In genomic region chr16:715448-716249, GRCh38 we compare ENCODE assay signal across 8 cellular contexts. TPM values are rescaled to one million over a fixed set of nuclear protein-coding genes. Genes with fewer than 3 reads are reported as not detected.
DNase-seq lines count a peak whose midpoint lies in the region; ATAC-seq and TF ChIP-seq lines count a peak whose summit lies in the region.

No MANE protein-coding gene starts in this region.

- ATAC-seq in HG03460 (IDR thresholded peaks at IDR 0.05; ENCODE audit: unreplicated experiment) (peak; percentile 9), left lobe of liver (peak; percentile 39), thoracic aorta (ENCODE audit: insufficient number of reproducible peaks, low FRiP score, low read depth) (no peak)

- H3K36me3 ChIP-seq in thoracic aorta = no peaks in the 10 kb centered on the region

- peak; percentile 72 for DNase-seq in activated T-cell treated with anti-CD3 and anti-CD28 coated beads, Interleukin-2, amount 50 U/mL, for 24 hours
- no peak for DNase-seq in activated T-cell treated with anti-CD3 and anti-CD28 coated beads, Interleukin-2, amount 50 U/mL, for 1 hour
- no peak for DNase-seq in left lobe of liver (ENCODE audit: low spot score)
- no peak for DNase-seq in thoracic aorta (ENCODE audit: low spot score)
- no peak for DNase-seq in occipital lobe (lab: John Stamatoyannopoulos, UW)
- DNase-seq in AG08395 (ENCODE audit: low spot score) = no peak

- peak overlapping the region; percentile 94 for H3K27ac ChIP-seq in angular gyrus (ENCODE audit: low read depth, low read length)
- no peak overlapping the region for H3K27ac ChIP-seq in thoracic aorta

- H3K4me1 Mint-ChIP-seq in activated T-cell treated with anti-CD3 and anti-CD28 coated beads, Interleukin-2, amount 50 U/mL, for 24 hours (ENCODE audit: low read depth) = peaks cover 24% of the 10 kb centered on the region

- no peak overlapping the region for H3K27ac Mint-ChIP-seq in activated T-cell treated with anti-CD3 and anti-CD28 coated beads, Interleukin-2, amount 50 U/mL, for 24 hours

- H3K4me1 ChIP-seq in thoracic aorta (ENCODE audit: control insufficient read depth in 1 of 2, low read depth in 2 of 2) = peaks cover 15 to 32% of the 10 kb centered on the region in 2 donors

- TF ChIP-seq CTCF in thoracic aorta (IDR thresholded peaks at IDR 0.05) = no peak

- peaks cover 24% of the 10 kb centered on the region for H3K27me3 Mint-ChIP-seq in activated T-cell treated with anti-CD3 and anti-CD28 coated beads, Interleukin-2, amount 50 U/mL, for 24 hours

- H3K36me3 Mint-ChIP-seq in activated T-cell treated with anti-CD3 and anti-CD28 coated beads, Interleukin-2, amount 50 U/mL, for 24 hours (ENCODE audit: low read depth) = peaks cover 2% of the 10 kb centered on the region

- H3K4me3 Mint-ChIP-seq in activated T-cell treated with anti-CD3 and anti-CD28 coated beads, Interleukin-2, amount 50 U/mL, for 24 hours = peak overlapping the region; percentile 73

- no peaks in the 10 kb centered on the region for H3K27me3 ChIP-seq in thoracic aorta (replicated peaks; ENCODE audit: insufficient read depth)

- peak overlapping the region; percentile 81 for H3K4me3 ChIP-seq in thoracic aorta

- no peaks in the 10 kb centered on the region for H3K9me3 ChIP-seq in thoracic aorta

- H3K9me3 Mint-ChIP-seq in activated T-cell treated with anti-CD3 and anti-CD28 coated beads, Interleukin-2, amount 50 U/mL, for 24 hours = no peaks in the 10 kb centered on the region

RNA-seq across cellular contexts. Expression of gene METRN, which starts 0.7 kb away (rescaled TPM):
- total RNA-seq in left lobe of liver (60.0 TPM), thoracic aorta (10 to 100 TPM; 28.9 to 58.9 TPM), occipital lobe (16.7 TPM)

RNA-seq across cellular contexts. Expression of gene ANTKMT, which starts 5.3 kb away (rescaled TPM):
- 37.1 TPM for total RNA-seq in left lobe of liver
- 10 to 100 TPM; 29.7 to 46.7 TPM for total RNA-seq in thoracic aorta
- total RNA-seq in occipital lobe = 11.5 TPM

RNA-seq across cellular contexts. Expression of gene FBXL16, which starts 10.0 kb away (rescaled TPM):
- total RNA-seq in left lobe of liver (0.30 TPM), thoracic aorta (not detected), occipital lobe (3.7 TPM)

RNA-seq across cellular contexts. Expression of gene CCDC78, which starts 10.6 kb away (rescaled TPM):
- 0.38 TPM for total RNA-seq in left lobe of liver
- total RNA-seq in thoracic aorta = under 1 TPM; 0.92 to 0.95 TPM
- total RNA-seq in occipital lobe = 4.2 TPM

RNA-seq across cellular contexts. Expression of gene HAGHL, which starts 11.3 kb away (rescaled TPM):
- 1.2 TPM for total RNA-seq in left lobe of liver
- total RNA-seq in thoracic aorta = 1 to 10 TPM; 6.4 to 8.1 TPM
- 7.0 TPM for total RNA-seq in occipital lobe
